In the genomic region with DNA sequence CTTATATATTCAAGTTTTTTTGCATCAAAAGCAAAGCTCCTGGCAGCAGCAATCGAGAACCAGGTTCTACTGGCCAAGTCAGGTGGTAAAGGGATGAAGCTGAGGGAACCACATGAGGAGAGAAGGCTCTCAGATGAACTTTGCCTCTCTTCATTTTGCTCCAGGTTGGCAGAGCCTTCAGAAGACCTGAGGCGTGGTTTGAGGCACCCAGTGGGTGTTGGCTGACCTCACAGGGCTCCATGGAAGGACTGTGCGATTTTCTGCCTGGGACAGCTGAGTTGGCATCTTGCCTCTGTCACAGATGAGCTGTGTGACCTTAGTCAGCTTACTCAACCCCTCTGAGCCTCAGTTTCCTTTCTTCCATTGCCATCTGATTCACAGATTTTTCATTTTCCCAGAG, we compare ENCODE assay signal across 25 cellular contexts.
A peak's percentile ranks its signal among the peaks of the same experiment; 100 is the strongest.
DNase-seq lines count a peak whose midpoint lies in the region; ATAC-seq, FAIRE-seq and TF ChIP-seq lines count a peak whose summit lies in the region.
"Had no signal": no experiment of that assay in that cellular context is flagged by ENCODE, and none has a peak within 500 bp of the region (broad histone marks: within the 10 kb centered on the region; RNA-seq: fewer than 3 reads in every experiment).

No MANE protein-coding gene starts in this region.

- FAIRE-seq in H54 (lab: Jason Lieb, UNC), result peak; percentile 43
- FAIRE-seq: endothelial cell of umbilical vein, G401.6 had no signal

- intact Hi-C loops in PC-9 (cut with micrococcal nuclease; ENCODE audit: unreplicated experiment) (no loop called here), right lobe of liver (cut with DNase I) (no loop called here)

- H4K20me1 ChIP-seq in PC-9 (ENCODE audit: insufficient read depth) (no peaks in the 10 kb centered on the region), MM.1S (ENCODE audit: insufficient read depth, low read length) (no peaks in the 10 kb centered on the region)
- H4K20me1 ChIP-seq: BLaER1 treated with 17β-estradiol and CSF1 and Interleukin-3, amounts not matched to agents 10 nM and 100 nM had no signal

- BruUV-seq in PC-9 (replicated peaks; lab: Mats Ljungman, UMichigan), result no TSS peak

- peak; percentile 66 to 71 for ATAC-seq in activated T-cell treated with anti-CD3 and anti-CD28 coated beads, Interleukin-2, amount 50 U/mL, for 72 hours (replicated peaks in 1 of 2)
- peak; percentile 70 to 87 (median 78) for ATAC-seq in right lobe of liver
- ATAC-seq in GM21381 (IDR thresholded peaks at IDR 0.05; ENCODE audit: unreplicated experiment), result no peak

- no peak overlapping the region for H3K9ac ChIP-seq in MM.1S (ENCODE audit: low read length)
- H3K9ac ChIP-seq: BLaER1 treated with 17β-estradiol and CSF1 and Interleukin-3, amounts not matched to agents 10 nM and 100 nM had no signal

- peak overlapping the region; percentile 35 for H3K4me2 ChIP-seq in PC-9
- no peak overlapping the region for H3K4me2 ChIP-seq in MM.1S (ENCODE audit: low read depth, low read length)

- no peak overlapping the region for H3K27ac ChIP-seq in PC-9
- peak overlapping the region; percentile 27 to 83 (median 74) for H3K27ac ChIP-seq in right lobe of liver
- H3K27ac ChIP-seq in MM.1S (ENCODE audit: low read length), result no peak overlapping the region
- H3K27ac ChIP-seq: BLaER1 treated with 17β-estradiol and CSF1 and Interleukin-3, amounts not matched to agents 10 nM and 100 nM; brain microvascular endothelial cell; left ventricle myocardium inferior; SJSA1; thoracic aorta; uterus had no signal

- WGBS in right lobe of liver (ENCODE audit: insufficient coverage, low coverage, low lambda C conversion rate, missing lambda C conversion rate), result 10% methylated on average over 2 of the region's 3 CpGs

- no peaks in the 10 kb centered on the region for H3K9me3 Mint-ChIP-seq in activated T-cell treated with anti-CD3 and anti-CD28 coated beads, Interleukin-2, amount 50 U/mL, for 72 hours
- H3K9me3 Mint-ChIP-seq: naive B cell had no signal

- no peak overlapping the region for H3K4me3 ChIP-seq in PC-9
- no peak overlapping the region for H3K4me3 ChIP-seq in right lobe of liver
- H3K4me3 ChIP-seq in MM.1S (ENCODE audit: low read length), result no peak overlapping the region
- H3K4me3 ChIP-seq: BLaER1 treated with 17β-estradiol and CSF1 and Interleukin-3, amounts not matched to agents 10 nM and 100 nM; left ventricle myocardium inferior; SJSA1; thoracic aorta; uterus had no signal

- H3K27me3 Mint-ChIP-seq in activated T-cell treated with anti-CD3 and anti-CD28 coated beads, Interleukin-2, amount 50 U/mL, for 72 hours (ENCODE audit: low read depth), result peaks cover 6% of the 10 kb centered on the region

- H2AFZ ChIP-seq in PC-9 (no peak overlapping the region), MM.1S (ENCODE audit: low read length) (no peak overlapping the region)

- no peaks in the 10 kb centered on the region for H3K36me3 ChIP-seq in PC-9 (ENCODE audit: low read depth)
- H3K36me3 ChIP-seq in right lobe of liver, result no peaks in the 10 kb centered on the region
- no peaks in the 10 kb centered on the region for H3K36me3 ChIP-seq in MM.1S (replicated peaks; ENCODE audit: insufficient read depth, low read length)
- H3K36me3 ChIP-seq: BLaER1 treated with 17β-estradiol and CSF1 and Interleukin-3, amounts not matched to agents 10 nM and 100 nM; brain microvascular endothelial cell; left ventricle myocardium inferior; SJSA1; thoracic aorta; uterus had no signal

- H3K4me3 Mint-ChIP-seq in activated T-cell treated with anti-CD3 and anti-CD28 coated beads, Interleukin-2, amount 50 U/mL, for 72 hours, result peak overlapping the region; percentile 49 to 75
- H3K4me3 Mint-ChIP-seq: naive B cell had no signal

- H3K27me3 ChIP-seq in PC-9 (ENCODE audit: insufficient read depth, low read depth), result no peaks in the 10 kb centered on the region
- no peaks in the 10 kb centered on the region for H3K27me3 ChIP-seq in right lobe of liver
- H3K27me3 ChIP-seq in MM.1S (replicated peaks; ENCODE audit: insufficient read depth, low read length), result no peaks in the 10 kb centered on the region
- H3K27me3 ChIP-seq: BLaER1 treated with 17β-estradiol and CSF1 and Interleukin-3, amounts not matched to agents 10 nM and 100 nM; brain microvascular endothelial cell; SJSA1; uterus had no signal

- TF ChIP-seq CTCF in PC-9 (conservative IDR thresholded peaks at IDR 0.05) (no peak), right lobe of liver (IDR thresholded peaks at IDR 0.05) (no peak), MM.1S (IDR thresholded peaks at IDR 0.05; ENCODE audit: low read length) (no peak)

- peaks cover 23% of the 10 kb centered on the region for H3K4me1 ChIP-seq in PC-9 (replicated peaks; ENCODE audit: insufficient read depth)
- H3K4me1 ChIP-seq in right lobe of liver, result peaks cover 0 to 56% (median 14%) of the 10 kb centered on the region in 4 donors
- no peaks in the 10 kb centered on the region for H3K4me1 ChIP-seq in MM.1S (ENCODE audit: low read length)
- H3K4me1 ChIP-seq: Caco-2, left ventricle myocardium inferior, SJSA1, uterus had no signal

- peaks cover 0 to 1% of the 10 kb centered on the region in 2 donors for H3K36me3 Mint-ChIP-seq in activated T-cell treated with anti-CD3 and anti-CD28 coated beads, Interleukin-2, amount 50 U/mL, for 72 hours (ENCODE audit: insufficient read depth in 2 of 2)
- H3K36me3 Mint-ChIP-seq: naive B cell had no signal

- peaks cover 36% of the 10 kb centered on the region for H3K4me1 Mint-ChIP-seq in activated T-cell treated with anti-CD3 and anti-CD28 coated beads, Interleukin-2, amount 50 U/mL, for 72 hours (ENCODE audit: low read depth)
- H3K4me1 Mint-ChIP-seq: naive B cell had no signal

- H3K9me2 ChIP-seq in PC-9 (ENCODE audit: insufficient read depth), result no peaks in the 10 kb centered on the region
- H3K9me2 ChIP-seq in MM.1S (replicated peaks; ENCODE audit: insufficient read depth, low read length), result no peaks in the 10 kb centered on the region

- no peaks in the 10 kb centered on the region for H3F3A ChIP-seq in PC-9 (ENCODE audit: insufficient read depth, low read depth)
- H3F3A ChIP-seq in MM.1S (ENCODE audit: insufficient read depth, low read length), result no peaks in the 10 kb centered on the region

- no peaks in the 10 kb centered on the region for H3K9me3 ChIP-seq in PC-9 (ENCODE audit: insufficient read depth, low read depth)
- no peaks in the 10 kb centered on the region for H3K9me3 ChIP-seq in right lobe of liver
- no peaks in the 10 kb centered on the region for H3K9me3 ChIP-seq in MM.1S (replicated peaks; ENCODE audit: insufficient read depth, low read length)
- H3K9me3 ChIP-seq: BLaER1 treated with 17β-estradiol and CSF1 and Interleukin-3, amounts not matched to agents 10 nM and 100 nM; Caco-2; left ventricle myocardium inferior; SJSA1; thoracic aorta; uterus had no signal

- CTCF ChIA-PET in PC-9 (lab: Charles Lee), result no interaction called here

- peak overlapping the region; percentile 92 for H3K27ac Mint-ChIP-seq in activated T-cell treated with anti-CD3 and anti-CD28 coated beads, Interleukin-2, amount 50 U/mL, for 72 hours
- H3K27ac Mint-ChIP-seq: naive B cell had no signal

- POLR2A ChIA-PET in PC-9 (lab: Charles Lee; ENCODE audit: unreplicated experiment), result no interaction called here

- no peaks in the 10 kb centered on the region for H3K79me2 ChIP-seq in PC-9 (ENCODE audit: low read depth)
- H3K79me2 ChIP-seq in MM.1S (ENCODE audit: low read length), result no peaks in the 10 kb centered on the region

- DNase-seq in activated T-cell treated with anti-CD3 and anti-CD28 coated beads, Interleukin-2, amount 50 U/mL, for 72 hours, result peak; percentile 27 to 40
- no peak for DNase-seq in activated T-cell treated with anti-CD3 and anti-CD28 coated beads for 4 hours
- DNase-seq in H54 (ENCODE audit: insufficient read length, low spot score), result no peak
- DNase-seq in PC-9, result peak in 1 of 2 experiments; percentile 6
- DNase-seq in right lobe of liver, result peak; percentile 63 to 87 (median 85)
- DNase-seq in NCI-H1092 treated with DMSO at 0.1 percent for 48 hours (lab: John Stamatoyannopoulos, UW), result no peak
- no peak for DNase-seq in MM.1S
- DNase-seq: activated CD4-positive, CD25-positive, alpha-beta regulatory T cell; activated gamma-delta T cell treated with Interleukin-2 at 50 U/mL for 16 hours; amniotic stem cell; brain microvascular endothelial cell; Caco-2; H7; left ventricle myocardium inferior; naive B cell; NCI-H345; occipital lobe; stimulated activated naive CD4-positive, alpha-beta T cell; uterus had no signal

- no peak for TF ChIP-seq POLR2A in H54 (IDR thresholded peaks at IDR 0.05; ENCODE audit: low read depth, low read length)
- TF ChIP-seq POLR2A in right lobe of liver (IDR thresholded peaks at IDR 0.05), result no peak

Comparison
In these comparisons a context has a peak if more than half of its experiments do, and no peak if none do; other contexts are left out.
1. DNase-seq: peak in activated T-cell treated with anti-CD3 and anti-CD28 coated beads, Interleukin-2, amount 50 U/mL, for 72 hours (2 of 2) and right lobe of liver (3 of 3); none in activated T-cell treated with anti-CD3 and anti-CD28 coated beads for 4 hours (single experiment), H54 (single experiment), NCI-H1092 treated with DMSO at 0.1 percent for 48 hours (single experiment) and MM.1S (single experiment).
2. H3K27ac ChIP-seq: peak in right lobe of liver (3 of 3); none in PC-9 (single experiment) and MM.1S (single experiment).